1 cellular context compared by ENCODE assay signal in the genomic region with DNA sequence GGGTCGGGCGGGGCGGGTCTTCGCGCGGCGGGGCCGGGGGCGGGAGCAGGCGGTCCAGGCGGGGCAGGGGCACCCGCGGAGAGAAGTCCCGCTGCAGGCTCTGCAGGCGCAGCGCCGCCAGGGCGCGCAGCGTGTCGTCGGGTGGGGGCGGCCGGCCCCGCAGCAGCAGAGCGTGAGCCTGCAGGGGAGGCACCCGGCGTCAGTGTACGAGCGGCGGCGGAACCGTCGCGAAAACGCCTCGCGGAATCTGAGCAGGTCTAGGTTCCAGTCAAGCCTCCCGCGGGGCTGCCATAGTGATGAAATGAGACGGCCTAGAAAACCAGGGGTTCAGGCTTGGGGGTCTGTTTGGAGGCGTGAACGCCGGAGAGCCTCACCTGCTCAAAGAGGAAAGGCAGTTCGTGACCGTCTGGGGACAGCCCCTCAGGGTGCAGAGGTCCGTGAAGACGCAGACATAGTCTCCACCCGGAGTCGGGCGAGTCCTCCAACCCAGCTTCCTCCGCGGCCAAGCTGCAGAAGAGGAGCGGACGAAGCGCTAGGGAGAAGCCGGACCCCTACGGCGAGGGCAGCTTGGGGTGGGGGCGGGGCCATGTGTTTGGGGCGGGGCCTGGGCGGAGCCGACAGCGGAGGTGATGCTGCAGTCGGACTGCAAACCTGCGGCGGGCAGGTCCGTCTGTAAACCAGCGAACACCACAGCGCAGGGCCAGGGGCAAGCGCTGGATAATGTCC.
TF ChIP-seq lines count a peak whose summit lies in the region.

No MANE protein-coding gene starts in this region.

TF ChIP-seq in HepG2, 621 proteins besides CTCF, POLR2A, EP300 and RAD21:
- TF ChIP-seq ZSCAN25 (CRISPR knock-in tag; IDR thresholded peaks at IDR 0.05) (no peak), AGO2 (optimal IDR thresholded peaks at IDR 0.05; ENCODE audit: low read depth, low read length) (peak; percentile 20)
